Comparison of ENCODE assay signal across 29 cellular contexts in the genomic region with DNA sequence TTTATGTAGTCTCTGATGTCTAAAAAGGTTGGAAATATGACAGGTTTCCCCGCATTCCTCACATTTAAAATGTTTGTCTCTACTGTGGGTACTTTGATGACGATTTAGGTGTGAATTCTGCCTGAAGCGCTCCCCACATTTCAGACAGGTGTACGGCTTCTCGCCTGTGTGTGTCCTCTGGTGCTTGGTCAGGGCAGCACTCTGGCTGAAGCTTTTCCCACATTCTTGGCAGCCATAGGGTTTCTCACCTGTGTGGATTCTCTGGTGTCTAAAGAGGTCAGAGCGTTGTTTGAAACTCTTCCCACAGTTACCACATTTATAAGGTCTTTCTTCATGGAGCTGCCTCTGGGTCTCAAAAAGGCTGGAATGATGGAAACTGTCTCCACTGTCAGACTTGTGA. TPM values are rescaled to one million over a fixed set of nuclear protein-coding genes. Genes with fewer than 3 reads are reported as not detected.
A peak's percentile ranks its signal among the peaks of the same experiment; 100 is the strongest.
DNase-seq lines count a peak whose midpoint lies in the region; ATAC-seq and TF ChIP-seq lines count a peak whose summit lies in the region.
"Had no signal": no experiment of that assay in that cellular context is flagged by ENCODE, and none has a peak within 500 bp of the region (broad histone marks: within the 10 kb centered on the region; RNA-seq: fewer than 3 reads in every experiment).

No MANE protein-coding gene starts in this region.

- no peak for TF ChIP-seq CTCF in foreskin fibroblast (IDR thresholded peaks at IDR 0.05; ENCODE audit: low read depth, low read length)
- TF ChIP-seq CTCF in tibial artery (IDR thresholded peaks at IDR 0.05): no peak

- H3K36me3 Mint-ChIP-seq in IgD-negative memory B cell: peaks cover 21% of the 10 kb centered on the region

- intact Hi-C loops in tibial artery (cut with DNase I; ENCODE audit: low total_unique reads): no loop called here

- H3K4me3 Mint-ChIP-seq in IgD-negative memory B cell: no peak overlapping the region
- H3K4me3 Mint-ChIP-seq: activated CD4-positive, alpha-beta T cell treated with anti-CD3 and anti-CD28 coated beads, Interleukin-2, amount 10 ng/mL, durations not matched to agents 7 days and 5 days; T-cell; WTC11 had no signal

- peaks cover 3 to 9% (median 3%) of the 10 kb centered on the region in 3 donors for H3K9me3 Mint-ChIP-seq in IgD-negative memory B cell

- H3K36me3 ChIP-seq in BLaER1 treated with 17β-estradiol and CSF1 and Interleukin-3, amounts not matched to agents 10 nM and 100 nM: peaks cover 66 to 98% (median 85%) of the 10 kb centered on the region in 11 experiments
- peaks cover 14% of the 10 kb centered on the region for H3K36me3 ChIP-seq in mucosa of stomach (ENCODE audit: control insufficient read depth, insufficient read depth, low read length)
- H3K36me3 ChIP-seq in tibial artery: peaks cover 49 to 75% (median 66%) of the 10 kb centered on the region in 3 donors

- no peaks in the 10 kb centered on the region for H3K27me3 Mint-ChIP-seq in IgD-negative memory B cell
- H3K27me3 Mint-ChIP-seq: activated CD4-positive, alpha-beta T cell treated with anti-CD3 and anti-CD28 coated beads, Interleukin-2, amount 10 ng/mL, durations not matched to agents 7 days and 5 days; progenitor cell of endocrine pancreas; T-cell had no signal

- no peak for DNase-seq in foreskin fibroblast
- no peak for DNase-seq in tibial artery
- DNase-seq: activated CD4-positive, alpha-beta T cell treated with anti-CD3 and anti-CD28 coated beads, Interleukin-2, amount 10 ng/mL, durations not matched to agents 7 days and 5 days; activated gamma-delta T cell treated with Interleukin-2 at 50 U/mL for 16 hours; activated T-cell treated with anti-CD3 and anti-CD28 coated beads, Interleukin-2, amount 50 U/mL, for 1 hour; COR-L47; DMS79 treated with DMSO at 0.1 percent for 48 hours; effector CD8-positive, alpha-beta T cell; GDM1; left lung; MV-4-11; NCI-H1436; NCI-H2081; NCI-H2227 treated with DMSO at 0.1 percent for 48 hours; NCI-H69; PC-3; stimulated activated CD4-positive, alpha-beta T cell treated with anti-CD3 and anti-CD28 coated beads, Interleukin-4, amount 100 ng/mL, for 1 hour; T-cell; transverse colon had no signal

- peak overlapping the region in 2 of 3 donors; percentile 39 to 73 for H3K27ac Mint-ChIP-seq in IgD-negative memory B cell
- H3K27ac Mint-ChIP-seq: activated CD4-positive, alpha-beta T cell treated with anti-CD3 and anti-CD28 coated beads, Interleukin-2, amount 10 ng/mL, durations not matched to agents 7 days and 5 days; progenitor cell of endocrine pancreas; T-cell; WTC11 had no signal

- no peaks in the 10 kb centered on the region for H3K27me3 ChIP-seq in BLaER1 treated with 17β-estradiol and CSF1 and Interleukin-3, amounts not matched to agents 10 nM and 100 nM
- H3K27me3 ChIP-seq in mucosa of stomach (ENCODE audit: control insufficient read depth, insufficient read depth, low read length): no peaks in the 10 kb centered on the region
- no peaks in the 10 kb centered on the region for H3K27me3 ChIP-seq in tibial artery
- H3K27me3 ChIP-seq: left lung, neutrophil, transverse colon had no signal

- H3K4me1 ChIP-seq in BLaER1 treated with 17β-estradiol and CSF1 and Interleukin-3, amounts not matched to agents 10 nM and 100 nM: peaks cover 14 to 17% (median 15%) of the 10 kb centered on the region in 10 experiments; a peak in 19 of 20 replicates
- H3K4me1 ChIP-seq in mucosa of stomach (ENCODE audit: control insufficient read depth, insufficient read depth, low read length) (peaks cover 14% of the 10 kb centered on the region), tibial artery (peaks cover 0 to 17% (median 16%) of the 10 kb centered on the region in 4 donors)

- no peak overlapping the region for H3K9ac ChIP-seq in BLaER1 treated with 17β-estradiol and CSF1 and Interleukin-3, amounts not matched to agents 10 nM and 100 nM
- no peak overlapping the region for H3K9ac ChIP-seq in mucosa of stomach (ENCODE audit: low read length)

- no peak for ATAC-seq in HG03159 (IDR thresholded peaks at IDR 0.05; ENCODE audit: unreplicated experiment)
- ATAC-seq: left lung, PC-3, sciatic nerve, T-cell, WTC11 had no signal

- H3K27ac ChIP-seq in BLaER1 treated with 17β-estradiol and CSF1 and Interleukin-3, amounts not matched to agents 10 nM and 100 nM: no peak overlapping the region
- H3K27ac ChIP-seq in tibial artery: no peak overlapping the region
- H3K27ac ChIP-seq: coronary artery, left lung, neutrophil, transverse colon had no signal

- H3K4me2 ChIP-seq in BLaER1 treated with 17β-estradiol and CSF1 and Interleukin-3, amounts not matched to agents 10 nM and 100 nM: no peak overlapping the region

- H3K9me3 ChIP-seq in BLaER1 treated with 17β-estradiol and CSF1 and Interleukin-3, amounts not matched to agents 10 nM and 100 nM (replicated peaks in 1 of 11): peaks cover 43 to 53% (median 48%) of the 10 kb centered on the region in 11 experiments
- H3K9me3 ChIP-seq in mucosa of stomach (ENCODE audit: control insufficient read depth, low read length) (peaks cover 6% of the 10 kb centered on the region), tibial artery (peaks cover 0 to 22% (median 20%) of the 10 kb centered on the region in 3 donors)
- H3K9me3 ChIP-seq: neutrophil had no signal

- peaks cover 6 to 19% (median 13%) of the 10 kb centered on the region in 3 donors for H3K4me1 Mint-ChIP-seq in IgD-negative memory B cell

- H4K20me1 ChIP-seq in BLaER1 treated with 17β-estradiol and CSF1 and Interleukin-3, amounts not matched to agents 10 nM and 100 nM: peaks cover 17 to 49% (median 38%) of the 10 kb centered on the region in 11 experiments; a peak in 21 of 22 replicates

- H3K4me3 ChIP-seq in BLaER1 treated with 17β-estradiol and CSF1 and Interleukin-3, amounts not matched to agents 10 nM and 100 nM: peak overlapping the region; percentile 4 to 53 (median 41); a peak in 15 of 20 replicates
- peak overlapping the region; percentile 5 for H3K4me3 ChIP-seq in mucosa of stomach (ENCODE audit: low read length)
- H3K4me3 ChIP-seq in foreskin fibroblast (ENCODE audit: low read depth in 1 of 2, low read length in 2 of 2): no peak overlapping the region
- H3K4me3 ChIP-seq in tibial artery: no peak overlapping the region
- H3K4me3 ChIP-seq: coronary artery, HAP-1, left lung, transverse colon had no signal

RNA-seq across cellular contexts. Expression of a gene that starts 6.3 kb away (rescaled TPM):
- 53.3 TPM for polyA plus RNA-seq in IgD-negative memory B cell

RNA-seq across cellular contexts. Expression of a gene that starts 10.6 kb away (rescaled TPM):
- polyA plus RNA-seq in IgD-negative memory B cell: 5.4 TPM

RNA-seq across cellular contexts. Expression of a gene that starts 21.1 kb away (rescaled TPM):
- polyA plus RNA-seq in IgD-negative memory B cell: 4.4 TPM

RNA-seq across cellular contexts. Expression of a gene that starts 27.9 kb away (rescaled TPM):
- 453 TPM for polyA plus RNA-seq in IgD-negative memory B cell

RNA-seq across cellular contexts. Expression of a gene that starts 55.1 kb away (rescaled TPM):
- 28.7 TPM for polyA plus RNA-seq in IgD-negative memory B cell

Comparison
In these comparisons a context has a peak if more than half of its experiments do, and no peak if none do; other contexts are left out.
1. H3K4me3 ChIP-seq: peak in BLaER1 treated with 17β-estradiol and CSF1 and Interleukin-3, amounts not matched to agents 10 nM and 100 nM (10 of 10) and mucosa of stomach (single experiment); none in foreskin fibroblast (0 of 2) and tibial artery (0 of 2).